ENCODE assay signal across 17 cellular contexts in genomic region chr22:28999510-29000224, GRCh38.
A peak's percentile ranks its signal among the peaks of the same experiment; 100 is the strongest.
DNase-seq lines count a peak whose midpoint lies in the region; ATAC-seq and TF ChIP-seq lines count a peak whose summit lies in the region.
"Had no signal": no experiment of that assay in that cellular context is flagged by ENCODE, and none has a peak within 500 bp of the region (broad histone marks: within the 10 kb centered on the region; RNA-seq: fewer than 3 reads in every experiment).

No MANE protein-coding gene starts in this region.

- DNase-seq in DMS 273 (lab: John Stamatoyannopoulos, UW; ENCODE audit: unreplicated experiment) (peak; percentile 19), DMS 273 treated with DMSO at 0.1 percent for 48 hours (lab: John Stamatoyannopoulos, UW) (no peak), left kidney (ENCODE audit: low read depth, low spot score) (peak; percentile 74), thyroid gland (peak; percentile 47 to 59), activated gamma-delta T cell treated with Interleukin-2 at 50 U/mL for 16 hours (no peak), AG20443 (ENCODE audit: low spot score) (no peak), foreskin keratinocyte (no peak)
- DNase-seq: activated CD4-positive, alpha-beta T cell treated with anti-CD3 and anti-CD28 coated beads, Interleukin-2, amount 10 ng/mL, durations not matched to agents 24 days and 14 days; activated naive CD4-positive, alpha-beta T cell treated with Interleukin-2 at 50 U/mL for 16 hours; DND-41; midbrain; RPMI8226; tibial artery had no signal

- ATAC-seq in foreskin keratinocyte, result no peak
- ATAC-seq: K562 had no signal

- H3K27me3 ChIP-seq in thyroid gland (no peaks in the 10 kb centered on the region), foreskin keratinocyte (no peaks in the 10 kb centered on the region)
- H3K27me3 ChIP-seq: tibial artery had no signal

- no peaks in the 10 kb centered on the region for H3K9me3 ChIP-seq in thyroid gland
- H3K9me3 ChIP-seq: tibial artery had no signal

- TF ChIP-seq POLR2A in thyroid gland (IDR thresholded peaks at IDR 0.05), result no peak

- TF ChIP-seq CTCF in thyroid gland (IDR thresholded peaks at IDR 0.05), result no peak
- no peak for TF ChIP-seq CTCF in foreskin keratinocyte (conservative IDR thresholded peaks at IDR 0.05)

- WGBS in thyroid gland, 2 donors, result 37 to 40% methylated on average over 7 of the region's 7 CpGs

- H3K4me3 ChIP-seq in thyroid gland (replicated peaks in 1 of 3), result no peak overlapping the region
- H3K4me3 ChIP-seq: K562, skin epidermis, tibial artery had no signal

- H3K4me1 ChIP-seq in thyroid gland (peaks cover 44 to 52% of the 10 kb centered on the region in 2 donors), foreskin keratinocyte (peaks cover 5% of the 10 kb centered on the region)

- peak overlapping the region; percentile 47 for H3K27ac ChIP-seq in cingulate gyrus (ENCODE audit: low read depth, low read length)
- H3K27ac ChIP-seq in thyroid gland, result peak overlapping the region; percentile 58 to 67 (median 67)
- H3K27ac ChIP-seq in foreskin keratinocyte, result no peak overlapping the region
- H3K27ac ChIP-seq: 22Rv1, skin epidermis had no signal

- intact Hi-C loops in thyroid gland (cut with DNase I), result no loop called here

- H3K36me3 ChIP-seq in thyroid gland, result no peaks in the 10 kb centered on the region
- H3K36me3 ChIP-seq: tibial artery had no signal

Comparison
In these comparisons a context has a peak if more than half of its experiments do, and no peak if none do; other contexts are left out.
1. DNase-seq: peak in DMS 273 (single experiment), left kidney (single experiment) and thyroid gland (2 of 2); none in DMS 273 treated with DMSO at 0.1 percent for 48 hours (single experiment), activated gamma-delta T cell treated with Interleukin-2 at 50 U/mL for 16 hours (single experiment), AG20443 (single experiment) and foreskin keratinocyte (0 of 2).